ENCODE assay signal across 8 cellular contexts in genomic region chr19:58400916-58401824, GRCh38. TPM values are rescaled to one million over a fixed set of nuclear protein-coding genes. Genes with fewer than 3 reads are reported as not detected.
DNase-seq lines count a peak whose midpoint lies in the region; ATAC-seq and TF ChIP-seq lines count a peak whose summit lies in the region.

No MANE protein-coding gene starts in this region.

- BruUV-seq in OCI-LY7 (replicated peaks; lab: Mats Ljungman, UMichigan), result no TSS peak

- TF ChIP-seq CTCF in OCI-LY7 (conservative IDR thresholded peaks at IDR 0.05; ENCODE audit: low read length) (peak; percentile 33; the same call in 1 of the 2 replicates), epithelial cell of proximal tubule (conservative IDR thresholded peaks at IDR 0.05; ENCODE audit: low read depth, low read length) (no peak), mucosa of descending colon (IDR thresholded peaks at IDR 0.05) (no peak)

- no peaks in the 10 kb centered on the region for H4K20me1 ChIP-seq in OCI-LY7 (ENCODE audit: insufficient read depth, low read length)

- peak; percentile 99 for DNase-seq in DMS153 (lab: John Stamatoyannopoulos, UW)
- peak; percentile 99 for DNase-seq in HuH-7.5 (ENCODE audit: low spot score)
- peak; percentile 99 for DNase-seq in OCI-LY7 (ENCODE audit: low spot score)
- peak; percentile 98 for DNase-seq in activated T-cell treated with anti-CD3 and anti-CD28 coated beads for 4 hours
- peak; percentile 83 for DNase-seq in epithelial cell of proximal tubule (ENCODE audit: low read depth)
- DNase-seq in mucosa of descending colon, result peak; percentile 99 to 100 (median 100)
- peak; percentile 98 to 99 for DNase-seq in stimulated activated CD8-positive, alpha-beta memory T cell treated with anti-CD3 and anti-CD28 coated beads, Interleukin-4, amount 100 ng/mL, for 1 hour (ENCODE audit: low read depth in 2 of 2, low spot score in 1 of 2)

- ATAC-seq in GM21526 (IDR thresholded peaks at IDR 0.05; ENCODE audit: low FRiP score, unreplicated experiment) (peak; percentile 92), mucosa of descending colon (peak; percentile 97)

- H3K4me3 ChIP-seq in OCI-LY7 (ENCODE audit: low read depth, low read length, poor library complexity, severe bottlenecking) (peak overlapping the region; percentile 74), epithelial cell of proximal tubule (ENCODE audit: low read depth, low read length) (peak overlapping the region; percentile 88), mucosa of descending colon (peak overlapping the region; percentile 32)

- CTCF ChIA-PET in OCI-LY7 (lab: Charles Lee; ENCODE audit: unreplicated experiment), result no interaction called here

- H3K9me3 ChIP-seq in OCI-LY7 (ENCODE audit: low read length) (no peaks in the 10 kb centered on the region), mucosa of descending colon (no peaks in the 10 kb centered on the region)

- H3K79me2 ChIP-seq in OCI-LY7 (ENCODE audit: insufficient read depth, low read depth, low read length), result no peaks in the 10 kb centered on the region

- H2AFZ ChIP-seq in OCI-LY7 (ENCODE audit: low read length), result peak overlapping the region; percentile 33; the same call in 1 of the 2 replicates

- intact Hi-C loops in OCI-LY7 (cut with micrococcal nuclease; ENCODE audit: unreplicated experiment) (no loop called here), mucosa of descending colon (cut with DNase I, micrococcal nuclease) (no loop called here)

- H3K9me2 ChIP-seq in OCI-LY7 (ENCODE audit: insufficient read depth, low read length), result no peaks in the 10 kb centered on the region

- peak overlapping the region; percentile 79 for H3K4me2 ChIP-seq in OCI-LY7 (ENCODE audit: low read length)

- POLR2A ChIA-PET in OCI-LY7 (lab: Charles Lee), result no interaction called here

- H3K4me1 ChIP-seq in OCI-LY7 (ENCODE audit: insufficient read depth, low read length, poor library complexity, severe bottlenecking), result peaks cover 12% of the 10 kb centered on the region
- peaks cover 10% of the 10 kb centered on the region for H3K4me1 ChIP-seq in mucosa of descending colon (ENCODE audit: low read depth)

- H3K36me3 ChIP-seq in OCI-LY7 (ENCODE audit: insufficient read depth, low read length) (peaks cover 9% of the 10 kb centered on the region), mucosa of descending colon (ENCODE audit: low read depth) (peaks cover 4% of the 10 kb centered on the region)

- peak overlapping the region; percentile 31 for H3K27ac ChIP-seq in OCI-LY7 (ENCODE audit: low read depth, low read length, poor library complexity, severe bottlenecking)

RNA-seq across cellular contexts. Expression of gene RNF225, which starts 5.7 kb away (rescaled TPM):
- total RNA-seq in OCI-LY7 (2014; rRNA removed; shearing (Covaris generic)), result 0.75 and 2.1 TPM in 2 replicates
- total RNA-seq in OCI-LY7 (2022), result 0.77 and 1.7 TPM in 2 replicates
- not detected in 2 replicates for total RNA-seq in epithelial cell of proximal tubule
- total RNA-seq in mucosa of descending colon, result not detected

RNA-seq across cellular contexts. Expression of gene ZNF584, which starts 7.3 kb away (rescaled TPM):
- total RNA-seq in OCI-LY7 (2014; rRNA removed; shearing (Covaris generic)), result 9.8 and 12.4 TPM in 2 replicates
- total RNA-seq in OCI-LY7 (2022) (7.6 and 10.4 TPM in 2 replicates), epithelial cell of proximal tubule (5.3 and 10.5 TPM in 2 replicates), mucosa of descending colon (10 to 100 TPM in 1 of 3 donors, 1 to 10 TPM in 2; 5.4 to 15.0 (median 6.9) TPM)

RNA-seq across cellular contexts. Expression of gene RPS5, which starts 14.1 kb away (rescaled TPM):
- 3,315 and 3,333 TPM in 2 replicates for total RNA-seq in OCI-LY7 (2014; rRNA removed; shearing (Covaris generic))
- 1,573 and 1,607 TPM in 2 replicates for total RNA-seq in OCI-LY7 (2022)
- 1,628 and 2,421 TPM in 2 replicates for total RNA-seq in epithelial cell of proximal tubule
- total RNA-seq in mucosa of descending colon, result 100 to 1,000 TPM; 692 to 768 (median 754) TPM

RNA-seq across cellular contexts. Expression of gene ZNF837, which starts 20.3 kb away (rescaled TPM):
- total RNA-seq in OCI-LY7 (2014; rRNA removed; shearing (Covaris generic)), result 1.8 and 3.0 TPM in 2 replicates
- total RNA-seq in OCI-LY7 (2022), result 5.3 and 5.8 TPM in 2 replicates
- 2.4 and 11.5 TPM in 2 replicates for total RNA-seq in epithelial cell of proximal tubule
- total RNA-seq in mucosa of descending colon, result 1 to 10 TPM; 1.5 to 3.3 (median 2.5) TPM

RNA-seq across cellular contexts. Expression of gene ZNF497, which starts 38.6 kb away (rescaled TPM):
- total RNA-seq in OCI-LY7 (2014; rRNA removed; shearing (Covaris generic)), result 2.8 and 3.6 TPM in 2 replicates
- total RNA-seq in OCI-LY7 (2022), result 4.5 and 6.1 TPM in 2 replicates
- 0.06 and 0.14 TPM in 2 replicates for total RNA-seq in epithelial cell of proximal tubule
- 1 to 10 TPM; 1.1 to 1.9 (median 1.2) TPM for total RNA-seq in mucosa of descending colon

Comparison
In these comparisons a context has a peak if more than half of its experiments do, and no peak if none do; other contexts are left out.
1. Peak in every context shown above with its lines: DNase-seq, ATAC-seq, H3K4me3 ChIP-seq and H3K27ac ChIP-seq.
2. H3K4me3 ChIP-seq: peak in every context shown above with its lines; median percentile 88 in epithelial cell of proximal tubule; 74 in OCI-LY7; 32 in mucosa of descending colon.